Comparison of ENCODE assay signal across 13 cellular contexts in genomic region chr12:104686196-104686595, GRCh38.
A peak's percentile ranks its signal among the peaks of the same experiment; 100 is the strongest.
DNase-seq lines count a peak whose midpoint lies in the region; ATAC-seq and TF ChIP-seq lines count a peak whose summit lies in the region.
"Had no signal": no experiment of that assay in that cellular context is flagged by ENCODE, and none has a peak within 500 bp of the region (broad histone marks: within the 10 kb centered on the region; RNA-seq: fewer than 3 reads in every experiment).

No MANE protein-coding gene starts in this region.

- H3K27ac Mint-ChIP-seq in type B pancreatic cell, result no peak overlapping the region
- H3K27ac Mint-ChIP-seq: nephron progenitor cell had no signal

- H3K4me3 Mint-ChIP-seq in type B pancreatic cell, result no peak overlapping the region
- H3K4me3 Mint-ChIP-seq: nephron progenitor cell had no signal

- H3K9ac ChIP-seq in SK-N-MC (ENCODE audit: insufficient read length), result no peak overlapping the region

- H3K9me3 Mint-ChIP-seq in type B pancreatic cell, result no peaks in the 10 kb centered on the region
- H3K9me3 Mint-ChIP-seq: nephron progenitor cell had no signal

- DNase-seq in AG20443 (ENCODE audit: low spot score) (peak; percentile 51), SK-N-MC (ENCODE audit: low read depth, low spot score) (no peak), fibroblast of mammary gland (ENCODE audit: low read depth) (peak; percentile 48), SK-N-DZ (ENCODE audit: low spot score) (no peak), amygdala (lab: John Stamatoyannopoulos, UW) (no peak), type B pancreatic cell (ENCODE audit: extremely low spot score, unreplicated experiment) (no peak), lower lobe of right lung (no peak)
- DNase-seq: cortex of kidney, hypothalamus, NCI-H2227 treated with DMSO at 0.1 percent for 48 hours, nephron progenitor cell, upper lobe of left lung had no signal

- H3K27me3 Mint-ChIP-seq in type B pancreatic cell, result no peaks in the 10 kb centered on the region

- H3K4me3 ChIP-seq in SK-N-MC, result no peak overlapping the region
- no peak overlapping the region for H3K4me3 ChIP-seq in fibroblast of mammary gland (ENCODE audit: control insufficient read depth, low read depth, low read length)
- no peak overlapping the region for H3K4me3 ChIP-seq in lower lobe of right lung
- H3K4me3 ChIP-seq: upper lobe of left lung had no signal

- H3K4me1 Mint-ChIP-seq in type B pancreatic cell (ENCODE audit: unreplicated experiment), result peaks cover 6% of the 10 kb centered on the region

- peaks cover 46% of the 10 kb centered on the region for H3K4me1 ChIP-seq in lower lobe of right lung

- ATAC-seq in GM19043 (IDR thresholded peaks at IDR 0.05; ENCODE audit: low read depth, unreplicated experiment), result peak; percentile 54
- ATAC-seq in lower lobe of right lung, result no peak

- H3K27ac ChIP-seq in SK-N-MC (peak overlapping the region; percentile 72; the same call in 1 of the 2 replicates), lower lobe of right lung (no peak overlapping the region)
- H3K27ac ChIP-seq: upper lobe of left lung had no signal

- H3K27me3 ChIP-seq in lower lobe of right lung (ENCODE audit: low read depth), result no peaks in the 10 kb centered on the region
- H3K27me3 ChIP-seq: upper lobe of left lung had no signal

- no peaks in the 10 kb centered on the region for H3K36me3 Mint-ChIP-seq in type B pancreatic cell

- H3K36me3 ChIP-seq in SK-N-MC (ENCODE audit: insufficient read depth, low read length) (no peaks in the 10 kb centered on the region), lower lobe of right lung (no peaks in the 10 kb centered on the region)
- H3K36me3 ChIP-seq: upper lobe of left lung had no signal

- intact Hi-C loops in lower lobe of right lung (cut with DNase I), result no loop called here

- no peaks in the 10 kb centered on the region for H3K9me3 ChIP-seq in SK-N-MC (ENCODE audit: low read depth, low read length)
- H3K9me3 ChIP-seq in lower lobe of right lung, result no peaks in the 10 kb centered on the region
- H3K9me3 ChIP-seq: upper lobe of left lung had no signal

- TF ChIP-seq CTCF in fibroblast of mammary gland (conservative IDR thresholded peaks at IDR 0.05; ENCODE audit: control insufficient read depth, insufficient read depth, low read depth, low read length) (no peak), type B pancreatic cell (conservative IDR thresholded peaks at IDR 0.05) (no peak), lower lobe of right lung (IDR thresholded peaks at IDR 0.05) (no peak)

Comparison
In these comparisons a context has a peak if more than half of its experiments do, and no peak if none do; other contexts are left out.
1. DNase-seq: peak in AG20443 (single experiment) and fibroblast of mammary gland (single experiment); none in SK-N-MC (single experiment), SK-N-DZ (single experiment), amygdala (0 of 56), type B pancreatic cell (single experiment) and lower lobe of right lung (single experiment).